Comparison of ENCODE assay signal across 8 cellular contexts in genomic region chr22:23182289-23183106, GRCh38. TPM values are rescaled to one million over a fixed set of nuclear protein-coding genes. Genes with fewer than 3 reads are reported as not detected.
DNase-seq lines count a peak whose midpoint lies in the region; ATAC-seq, FAIRE-seq and TF ChIP-seq lines count a peak whose summit lies in the region.

No MANE protein-coding gene starts in this region.

- H2BK15ac ChIP-seq in mesendoderm (replicated peaks; ENCODE audit: low read depth): no peak overlapping the region

- peaks cover 17% of the 10 kb centered on the region for H3K79me1 ChIP-seq in mesendoderm (ENCODE audit: low read length)

- H3K27ac Mint-ChIP-seq in T-helper 2 cell treated with Interferon-gamma antibody and Interleukin-4, amounts not matched to agents 5 μg/mL and 100 μg/mL, for 36 hours: peak overlapping the region; percentile 87

- H3K36me3 ChIP-seq in mesendoderm (ENCODE audit: control insufficient read depth, insufficient read depth, low read length): no peaks in the 10 kb centered on the region

- no peak for TF ChIP-seq CTCF in AG10803 (conservative IDR thresholded peaks at IDR 0.05; ENCODE audit: low read length)

- no CpG with 5 or more reads among the region's 13 CpGs for WGBS in mesendoderm (ENCODE audit: extremely low coverage, insufficient coverage, low lambda C conversion rate)

- H3K56ac ChIP-seq in mesendoderm (ENCODE audit: low read length): peak overlapping the region; percentile 95

- no peak for FAIRE-seq in HTR-8/SVneo (lab: Jason Lieb, UNC)

- no peak overlapping the region for H2BK5ac ChIP-seq in mesendoderm (ENCODE audit: low read length)

- peak overlapping the region; percentile 94 for H3K23ac ChIP-seq in mesendoderm (ENCODE audit: low read length)

- H3K4me3 ChIP-seq in AG10803 (ENCODE audit: low read length) (peak overlapping the region; percentile 76), mesendoderm (ENCODE audit: low read length) (peak overlapping the region; percentile 94)

- ATAC-seq in HG02642 (IDR thresholded peaks at IDR 0.05; ENCODE audit: poor library complexity, unreplicated experiment): no peak
- no peak for ATAC-seq in HG03571 (IDR thresholded peaks at IDR 0.05; ENCODE audit: unreplicated experiment)

- peak overlapping the region; percentile 95 for H3K9ac ChIP-seq in mesendoderm (ENCODE audit: low read length)

- H3K27me3 Mint-ChIP-seq in T-helper 2 cell treated with Interferon-gamma antibody and Interleukin-4, amounts not matched to agents 5 μg/mL and 100 μg/mL, for 36 hours (ENCODE audit: low read depth): no peaks in the 10 kb centered on the region

- no peaks in the 10 kb centered on the region for H3K27me3 ChIP-seq in mesendoderm (ENCODE audit: insufficient read depth, low read length, poor library complexity)

- no peak overlapping the region for H4K8ac ChIP-seq in mesendoderm (ENCODE audit: low read depth, low read length)

- no peaks in the 10 kb centered on the region for H3K9me3 Mint-ChIP-seq in T-helper 2 cell treated with Interferon-gamma antibody and Interleukin-4, amounts not matched to agents 5 μg/mL and 100 μg/mL, for 36 hours

- H3K4ac ChIP-seq in mesendoderm (ENCODE audit: low read depth, low read length): no peak overlapping the region

- peak overlapping the region; percentile 88 for H3K4me3 Mint-ChIP-seq in T-helper 2 cell treated with Interferon-gamma antibody and Interleukin-4, amounts not matched to agents 5 μg/mL and 100 μg/mL, for 36 hours

- H4K5ac ChIP-seq in mesendoderm (ENCODE audit: low read length): no peak overlapping the region

- peaks cover 28% of the 10 kb centered on the region for H3K36me3 Mint-ChIP-seq in T-helper 2 cell treated with Interferon-gamma antibody and Interleukin-4, amounts not matched to agents 5 μg/mL and 100 μg/mL, for 36 hours (ENCODE audit: low read depth)

- peaks cover 47% of the 10 kb centered on the region for H3K4me1 Mint-ChIP-seq in T-helper 2 cell treated with Interferon-gamma antibody and Interleukin-4, amounts not matched to agents 5 μg/mL and 100 μg/mL, for 36 hours (ENCODE audit: low read depth)

- H2AK5ac ChIP-seq in mesendoderm (ENCODE audit: low read length): peak overlapping the region; percentile 29

- peaks cover 17% of the 10 kb centered on the region for H3K4me1 ChIP-seq in mesendoderm (ENCODE audit: control insufficient read depth, low read depth, low read length)

- peak overlapping the region; percentile 30 for H3K27ac ChIP-seq in mesendoderm (ENCODE audit: low read depth, low read length)

- peak overlapping the region; percentile 54 for H3K18ac ChIP-seq in mesendoderm (ENCODE audit: low read length)

- no peak overlapping the region for H2BK120ac ChIP-seq in mesendoderm (ENCODE audit: low read depth, low read length)

- DNase-seq in AG10803 (ENCODE audit: low read depth) (no peak), HTR-8/SVneo (ENCODE audit: insufficient read length, low spot score) (peak; percentile 73), mesendoderm (peak; percentile 70)
- peak; percentile 78 for DNase-seq in T-helper 2 cell treated with Interferon-gamma antibody and Interleukin-4, amounts not matched to agents 5 μg/mL and 100 μg/mL, for 36 hours (ENCODE audit: low spot score)
- DNase-seq in central memory CD4-positive, alpha-beta T cell: peak; percentile 40
- peak; percentile 74 for DNase-seq in stimulated activated naive CD4-positive, alpha-beta T cell treated with Interleukin-2 at 50 U/mL for 16 hours (lab: John Stamatoyannopoulos, UW)

- H3K4me2 ChIP-seq in mesendoderm (ENCODE audit: low read length): peak overlapping the region; percentile 73

- H3K79me2 ChIP-seq in mesendoderm (ENCODE audit: control insufficient read depth, insufficient read depth, low read length): peaks cover 62% of the 10 kb centered on the region

RNA-seq across cellular contexts. Expression of gene BCR, which starts 2.2 kb away (rescaled TPM):
- 26.5 TPM for polyA plus RNA-seq in mesendoderm (2013, experiment 1 of 2)
- polyA plus RNA-seq in mesendoderm (2013, experiment 2 of 2): 26.2 TPM

RNA-seq across cellular contexts. Expression of gene RAB36, which starts 37.2 kb away (rescaled TPM):
- 0.67 TPM for polyA plus RNA-seq in mesendoderm (2013, experiment 1 of 2)
- 0.64 TPM for polyA plus RNA-seq in mesendoderm (2013, experiment 2 of 2)

RNA-seq across cellular contexts. Expression of gene RSPH14, which starts 40.7 kb away (rescaled TPM):
- 0.20 TPM for polyA plus RNA-seq in mesendoderm (2013, experiment 1 of 2)
- 0.20 TPM for polyA plus RNA-seq in mesendoderm (2013, experiment 2 of 2)
